In genomic region chr9:109968702-109969450, GRCh38 we compare ENCODE assay signal across 9 cellular contexts.
DNase-seq lines count a peak whose midpoint lies in the region; ATAC-seq and TF ChIP-seq lines count a peak whose summit lies in the region.
"Had no signal": no experiment of that assay in that cellular context is flagged by ENCODE, and none has a peak within 500 bp of the region (broad histone marks: within the 10 kb centered on the region; RNA-seq: fewer than 3 reads in every experiment).

No MANE protein-coding gene starts in this region.

- no peaks in the 10 kb centered on the region for H3K27me3 ChIP-seq in right lobe of liver
- H3K27me3 ChIP-seq in body of pancreas, result no peaks in the 10 kb centered on the region

- DNase-seq in DMS 273 (lab: John Stamatoyannopoulos, UW; ENCODE audit: unreplicated experiment) (peak; percentile 33), HT-29 (ENCODE audit: low spot score) (peak; percentile 18), astrocyte of the spinal cord (ENCODE audit: low read depth, low spot score) (peak; percentile 37), right lobe of liver (no peak), 8988T (no peak), body of pancreas (no peak), GM19240 (ENCODE audit: insufficient read length, low spot score) (no peak)

- H3K9me3 ChIP-seq in right lobe of liver, result no peaks in the 10 kb centered on the region
- H3K9me3 ChIP-seq in body of pancreas, result no peaks in the 10 kb centered on the region
- H3K9me3 ChIP-seq: thoracic aorta had no signal

- intact Hi-C loops in right lobe of liver (cut with DNase I) (no loop called here), body of pancreas (cut with DNase I) (no loop called here)

- H3K36me3 ChIP-seq in right lobe of liver (no peaks in the 10 kb centered on the region), body of pancreas (replicated peaks in 1 of 2; ENCODE audit: insufficient read depth in 1 of 2, low read depth in 2 of 2) (no peaks in the 10 kb centered on the region)
- H3K36me3 ChIP-seq: thoracic aorta had no signal

- H3K4me1 ChIP-seq in right lobe of liver, result peaks cover 0 to 20% (median 8%) of the 10 kb centered on the region in 4 donors
- H3K4me1 ChIP-seq in body of pancreas, result no peaks in the 10 kb centered on the region

- peak; percentile 22 to 53 (median 43) for ATAC-seq in right lobe of liver
- no peak for ATAC-seq in GM21390 (IDR thresholded peaks at IDR 0.05; ENCODE audit: unreplicated experiment)
- no peak for ATAC-seq in body of pancreas

- H3K4me3 ChIP-seq in astrocyte of the spinal cord (ENCODE audit: low read depth, low read length) (no peak overlapping the region), right lobe of liver (no peak overlapping the region), body of pancreas (no peak overlapping the region)
- H3K4me3 ChIP-seq: thoracic aorta had no signal

- H3K27ac ChIP-seq in right lobe of liver, result peak overlapping the region; percentile 16 to 66 (median 56)
- H3K27ac ChIP-seq in body of pancreas, result no peak overlapping the region

- in situ Hi-C loops in astrocyte of the spinal cord (cut with HindIII; ENCODE audit: low sequenced_read_pairs), result no loop called here

- WGBS in right lobe of liver (ENCODE audit: insufficient coverage, low coverage, low lambda C conversion rate, missing lambda C conversion rate), result 68% methylated on average over 8 of the region's 9 CpGs
- WGBS in body of pancreas, 2 donors, result 70 to 78% methylated on average over 9 of the region's 9 CpGs

- TF ChIP-seq CTCF in astrocyte of the spinal cord (IDR thresholded peaks at IDR 0.05; ENCODE audit: low read depth, low read length) (peak; percentile 39), right lobe of liver (IDR thresholded peaks at IDR 0.05) (peak in 2 of 4 donors; percentile 11), body of pancreas (IDR thresholded peaks at IDR 0.05) (no peak)

- TF ChIP-seq POLR2A in right lobe of liver (IDR thresholded peaks at IDR 0.05) (no peak), body of pancreas (IDR thresholded peaks at IDR 0.05) (no peak)

Comparison
In these comparisons a context has a peak if more than half of its experiments do, and no peak if none do; other contexts are left out.
1. DNase-seq: peak in DMS 273 (single experiment), HT-29 (single experiment) and astrocyte of the spinal cord (single experiment); none in right lobe of liver (0 of 3), 8988T (single experiment), body of pancreas (0 of 4) and GM19240 (single experiment).
2. ATAC-seq: peak in right lobe of liver (4 of 4); none in GM21390 (single experiment) and body of pancreas (single experiment).
3. H3K27ac ChIP-seq: peak in right lobe of liver (3 of 3); none in body of pancreas (0 of 4).